Comparison of ENCODE assay signal across 27 cellular contexts in genomic region chr13:44378277-44378676, GRCh38. TPM values are rescaled to one million over a fixed set of nuclear protein-coding genes. Genes with fewer than 3 reads are reported as not detected.
"Had no signal": no experiment of that assay in that cellular context is flagged by ENCODE, and none has a peak within 500 bp of the region (broad histone marks: within the 10 kb centered on the region; RNA-seq: fewer than 3 reads in every experiment).

No MANE protein-coding gene starts in this region.

- DNase-seq: activated CD4-positive, alpha-beta memory T cell treated with anti-CD3 and anti-CD28 coated beads, Interleukin-2, amount 10 ng/mL, durations not matched to agents 7 days and 5 days; activated CD4-positive, alpha-beta T cell treated with anti-CD3 and anti-CD28 coated beads for 1 hour; activated CD4-positive, alpha-beta T cell treated with anti-CD3 and anti-CD28 coated beads for 4 hours; activated CD4-positive, alpha-beta T cell treated with anti-CD3 and anti-CD28 coated beads, Interleukin-2, amount 10 ng/mL, durations not matched to agents 7 days and 5 days; activated CD4-positive, alpha-beta T cell treated with anti-CD3 and anti-CD28 coated beads, Interleukin-2, amount 50 U/mL, for 4 hours; activated CD8-positive, alpha-beta memory T cell treated with anti-CD3 and anti-CD28 coated beads, Interleukin-2, amount 50 U/mL, for 48 hours; activated gamma-delta T cell; activated naive CD4-positive, alpha-beta T cell; activated naive CD4-positive, alpha-beta T cell treated with anti-CD3 and anti-CD28 coated beads, Interleukin-2, amount 10 ng/mL, durations not matched to agents 7 days and 5 days; activated naive CD8-positive, alpha-beta T cell treated with anti-CD3 and anti-CD28 coated beads, Interleukin-2, amount 10 ng/mL, durations not matched to agents 7 days and 5 days; activated T-cell treated with anti-CD3 and anti-CD28 coated beads for 4 hours; activated T-cell treated with anti-CD3 and anti-CD28 coated beads, Interleukin-2, amount 50 U/mL, for 24 hours; activated T-cell treated with anti-CD3 and anti-CD28 coated beads, Interleukin-2, amount 50 U/mL, for 72 hours; central memory CD4-positive, alpha-beta T cell; cerebellar nuclear complex; dorsolateral prefrontal cortex; effector memory CD4-positive, alpha-beta T cell; endodermal cell; foreskin fibroblast; T-helper 2 cell had no signal

- H3K36me3 ChIP-seq: ascending aorta, breast epithelium, cardiac muscle cell had no signal

- H3K27ac ChIP-seq: ascending aorta, breast epithelium, cardiac muscle cell, coronary artery had no signal

- H3K9me3 ChIP-seq: ascending aorta, breast epithelium had no signal

- H3K27me3 ChIP-seq: ascending aorta, breast epithelium, cardiac muscle cell, dorsolateral prefrontal cortex had no signal

- ATAC-seq: activated naive CD4-positive, alpha-beta T cell treated with anti-CD3 and anti-CD28 coated beads, Interleukin-2, amount 50 U/mL, for 72 hours; activated T-cell treated with anti-CD3 and anti-CD28 coated beads, Interleukin-2, amount 50 U/mL, for 72 hours; esophagus mucosa; WTC11 had no signal

- H3K4me3 ChIP-seq: ascending aorta, breast epithelium, cardiac muscle cell, coronary artery had no signal

RNA-seq across cellular contexts. Expression of gene SERP2, which starts 4.7 kb away (rescaled TPM):
- total RNA-seq: activated CD4-positive, alpha-beta memory T cell treated with anti-CD3 and anti-CD28 coated beads, Interleukin-2, amount 10 ng/mL, durations not matched to agents 7 days and 5 days; activated CD4-positive, alpha-beta T cell treated with anti-CD3 and anti-CD28 coated beads, Interleukin-2, amount 10 ng/mL, durations not matched to agents 7 days and 5 days had no signal
